38 cellular contexts compared by ENCODE assay signal in the genomic region with DNA sequence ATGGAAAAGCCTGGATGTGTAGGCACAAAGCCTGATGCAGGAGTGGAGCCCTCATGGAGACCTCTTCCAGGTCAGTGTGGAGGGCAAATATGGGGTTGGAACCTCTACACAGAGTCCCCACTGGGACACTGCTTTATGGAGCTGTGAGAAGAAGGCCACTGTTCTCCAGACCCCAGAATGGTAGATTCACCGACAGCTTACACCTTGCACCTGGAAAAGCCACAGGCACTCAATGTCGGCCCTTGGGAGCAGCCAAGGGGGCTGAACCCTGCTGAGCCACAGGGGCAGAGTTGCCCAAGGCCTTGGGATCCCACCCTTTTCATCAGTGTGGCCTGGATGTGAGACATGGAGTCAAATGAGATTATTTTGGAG. TPM values are rescaled to one million over a fixed set of nuclear protein-coding genes. Genes with fewer than 3 reads are reported as not detected.
"Had no signal": no experiment of that assay in that cellular context is flagged by ENCODE, and none has a peak within 500 bp of the region (broad histone marks: within the 10 kb centered on the region; RNA-seq: fewer than 3 reads in every experiment).

No MANE protein-coding gene starts in this region.

- DNase-seq: activated B cell treated with CpG ODN at 0.5 μM for 24 hours; activated CD4-positive, alpha-beta memory T cell treated with anti-CD3 and anti-CD28 coated beads for 36 hours; activated CD4-positive, alpha-beta T cell treated with anti-CD3 and anti-CD28 coated beads for 4 hours; activated CD4-positive, alpha-beta T cell treated with anti-CD3 and anti-CD28 coated beads, Interleukin-2, amount 10 ng/mL, durations not matched to agents 24 days and 14 days; activated CD4-positive, alpha-beta T cell treated with anti-CD3 and anti-CD28 coated beads, Interleukin-2, amount 50 U/mL, for 1 hour; activated CD4-positive, alpha-beta T cell treated with anti-CD3 and anti-CD28 coated beads, Interleukin-2, amount 50 U/mL, for 4 hours; activated CD4-positive, CD25-positive, alpha-beta regulatory T cell treated with anti-CD3 and anti-CD28 coated beads, Interleukin-2, amount 50 U/mL, for 72 hours; activated CD8-positive, alpha-beta memory T cell treated with anti-CD3 and anti-CD28 coated beads, Interleukin-2, amount 50 U/mL, for 4 hours; activated CD8-positive, alpha-beta T cell treated with anti-CD3 and anti-CD28 coated beads for 36 hours; activated effector memory CD4-positive, alpha-beta T cell treated with anti-CD3 and anti-CD28 coated beads, Interleukin-2, amount 50 U/mL, for 16 hours; activated gamma-delta T cell treated with Interleukin-2 at 50 U/mL for 16 hours; activated naive CD4-positive, alpha-beta T cell; activated naive CD4-positive, alpha-beta T cell treated with anti-CD3 and anti-CD28 coated beads for 36 hours; activated naive CD4-positive, alpha-beta T cell treated with anti-CD3 and anti-CD28 coated beads, Interleukin-2, amount 50 U/mL, for 16 hours; activated naive CD8-positive, alpha-beta T cell treated with anti-CD3 and anti-CD28 coated beads for 36 hours; activated T-cell treated with anti-CD3 and anti-CD28 coated beads for 4 hours; activated T-cell treated with anti-CD3 and anti-CD28 coated beads, Interleukin-2, amount 50 U/mL, for 1 hour; activated T-cell treated with anti-CD3 and anti-CD28 coated beads, Interleukin-2, amount 50 U/mL, for 4 hours; activated T-cell treated with anti-CD3 and anti-CD28 coated beads, Interleukin-2, amount 50 U/mL, for 72 hours; adrenal gland; amniotic stem cell; aorta; body of pancreas; brain microvascular endothelial cell; central memory CD4-positive, alpha-beta T cell; T-helper 1 cell; T-helper 2 cell; T-helper 9 cell had no signal

- H3K36me3 Mint-ChIP-seq: activated naive CD8-positive, alpha-beta T cell treated with anti-CD3 and anti-CD28 coated beads for 36 hours had no signal

- H3K4me1 ChIP-seq: adrenal gland, body of pancreas, breast epithelium had no signal

- H3K4me3 Mint-ChIP-seq: activated B cell treated with CpG ODN at 0.5 μM for 24 hours; activated CD4-positive, alpha-beta memory T cell treated with anti-CD3 and anti-CD28 coated beads for 36 hours; activated CD4-positive, alpha-beta T cell treated with anti-CD3 and anti-CD28 coated beads, Interleukin-2, amount 10 ng/mL, durations not matched to agents 24 days and 14 days; activated CD8-positive, alpha-beta T cell treated with anti-CD3 and anti-CD28 coated beads for 36 hours; activated naive CD4-positive, alpha-beta T cell treated with anti-CD3 and anti-CD28 coated beads for 36 hours; activated naive CD8-positive, alpha-beta T cell treated with anti-CD3 and anti-CD28 coated beads for 36 hours; activated T-cell treated with anti-CD3 and anti-CD28 coated beads, Interleukin-2, amount 50 U/mL, for 4 hours; activated T-cell treated with anti-CD3 and anti-CD28 coated beads, Interleukin-2, amount 50 U/mL, for 72 hours; activated T-helper 1 cell treated with anti-CD3 and anti-CD28 coated beads, Interleukin-12 subunit alpha, Interleukin-12 subunit beta, Interleukin-2, Interleukin-4 antibody, amounts not matched to agents 30 ng/mL and 10 ng/mL and 1 ng/mL, durations not matched to agents 14 hours and 24 hours and 36 hours; activated T-helper 17 cell treated with anti-CD3 and anti-CD28 coated beads, Interleukin-2, amount 50 U/mL, for 72 hours; T-helper 1 cell treated with Interleukin-12 subunit alpha and Interleukin-12 subunit beta and Interleukin-4 antibody, amounts not matched to agents 30 μg/mL and 1 μg/mL, for 36 hours; T-helper 2 cell treated with Interferon-gamma antibody and Interleukin-4, amounts not matched to agents 5 μg/mL and 100 μg/mL, for 36 hours had no signal

- H3K27ac Mint-ChIP-seq: activated B cell treated with CpG ODN at 0.5 μM for 24 hours; activated CD4-positive, alpha-beta memory T cell treated with anti-CD3 and anti-CD28 coated beads for 36 hours; activated CD4-positive, alpha-beta T cell treated with anti-CD3 and anti-CD28 coated beads, Interleukin-2, amount 10 ng/mL, durations not matched to agents 24 days and 14 days; activated CD8-positive, alpha-beta T cell treated with anti-CD3 and anti-CD28 coated beads for 36 hours; activated naive CD4-positive, alpha-beta T cell treated with anti-CD3 and anti-CD28 coated beads for 36 hours; activated naive CD4-positive, alpha-beta T cell treated with anti-CD3 and anti-CD28 coated beads, Interleukin-2, amount 50 U/mL, for 72 hours; activated naive CD8-positive, alpha-beta T cell treated with anti-CD3 and anti-CD28 coated beads for 36 hours; activated T-cell treated with anti-CD3 and anti-CD28 coated beads, Interleukin-2, amount 50 U/mL, for 72 hours; activated T-helper 1 cell treated with anti-CD3 and anti-CD28 coated beads, Interleukin-12 subunit alpha, Interleukin-12 subunit beta, Interleukin-2, Interleukin-4 antibody, amounts not matched to agents 30 ng/mL and 10 ng/mL and 1 ng/mL, durations not matched to agents 14 hours and 24 hours and 36 hours; activated T-helper 17 cell treated with anti-CD3 and anti-CD28 coated beads, Interleukin-2, amount 50 U/mL, for 72 hours; T-helper 1 cell treated with Interleukin-12 subunit alpha and Interleukin-12 subunit beta and Interleukin-4 antibody, amounts not matched to agents 30 μg/mL and 1 μg/mL, for 36 hours; T-helper 2 cell treated with Interferon-gamma antibody and Interleukin-4, amounts not matched to agents 5 μg/mL and 100 μg/mL, for 36 hours had no signal

- H3K36me3 ChIP-seq: adrenal gland, brain microvascular endothelial cell, breast epithelium had no signal

- H3K4me3 ChIP-seq: adrenal gland, body of pancreas, breast epithelium had no signal

- H3K27me3 ChIP-seq: body of pancreas, breast epithelium had no signal

- H3K4me1 Mint-ChIP-seq: activated B cell treated with CpG ODN at 0.5 μM for 24 hours; activated CD4-positive, alpha-beta T cell treated with anti-CD3 and anti-CD28 coated beads, Interleukin-2, amount 10 ng/mL, durations not matched to agents 24 days and 14 days; activated naive CD8-positive, alpha-beta T cell treated with anti-CD3 and anti-CD28 coated beads for 36 hours; activated T-helper 17 cell treated with anti-CD3 and anti-CD28 coated beads, Interleukin-2, amount 50 U/mL, for 72 hours had no signal

- H3K27ac ChIP-seq: adrenal gland, body of pancreas, brain microvascular endothelial cell, breast epithelium, VCaP had no signal

RNA-seq across cellular contexts. Expression of gene NCR2, which starts 24.9 kb away (rescaled TPM):
- total RNA-seq: activated B cell treated with CpG ODN at 0.5 μM for 24 hours; activated CD4-positive, alpha-beta memory T cell treated with anti-CD3 and anti-CD28 coated beads for 36 hours; activated CD4-positive, alpha-beta T cell treated with anti-CD3 and anti-CD28 coated beads, Interleukin-2, amount 10 ng/mL, durations not matched to agents 24 days and 14 days; activated naive CD4-positive, alpha-beta T cell treated with anti-CD3 and anti-CD28 coated beads for 36 hours; activated naive CD4-positive, alpha-beta T cell treated with anti-CD3 and anti-CD28 coated beads, Interleukin-2, amount 50 U/mL, for 72 hours; activated T-cell treated with anti-CD3 and anti-CD28 coated beads, Interleukin-2, amount 50 U/mL, for 4 hours; activated T-cell treated with anti-CD3 and anti-CD28 coated beads, Interleukin-2, amount 50 U/mL, for 72 hours; activated T-helper 1 cell treated with anti-CD3 and anti-CD28 coated beads, Interleukin-12 subunit alpha, Interleukin-12 subunit beta, Interleukin-2, Interleukin-4 antibody, amounts not matched to agents 30 ng/mL and 10 ng/mL and 1 ng/mL, durations not matched to agents 14 hours and 24 hours and 36 hours; activated T-helper 17 cell treated with anti-CD3 and anti-CD28 coated beads, Interleukin-2, amount 50 U/mL, for 72 hours; adrenal gland; aorta; astrocyte; body of pancreas; breast epithelium; cardiac septum; cerebellum had no signal
- polyA plus RNA-seq: adrenal gland, aorta had no signal
